In the genomic region with DNA sequence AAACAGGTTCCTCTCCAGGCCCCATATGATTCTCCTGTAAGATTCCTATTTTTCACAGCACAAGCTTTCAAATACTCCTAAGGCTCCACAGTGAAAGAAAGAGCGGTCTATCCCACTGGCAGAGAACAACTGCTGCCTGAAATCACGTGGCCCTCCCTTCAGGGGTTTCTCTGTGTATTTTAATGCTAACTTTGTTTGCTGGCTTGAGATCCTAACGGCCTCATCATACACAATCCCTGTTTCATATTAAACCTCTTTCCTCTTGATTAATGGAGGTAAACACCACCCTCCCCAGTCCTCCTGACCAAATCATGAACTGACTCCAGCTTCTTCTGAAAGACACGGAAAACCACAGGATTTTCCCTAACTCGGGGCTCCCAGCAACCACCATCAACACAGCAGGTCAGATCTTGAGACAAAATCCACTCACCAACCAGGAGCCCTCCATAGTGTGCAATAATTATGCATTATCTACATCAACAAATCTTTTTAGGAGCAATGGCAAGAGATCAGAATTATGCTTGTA, we compare ENCODE assay signal across 1 cellular context.
TF ChIP-seq lines count a peak whose summit lies in the region.

No MANE protein-coding gene starts in this region.

TF ChIP-seq in GM23338, 12 proteins besides CTCF, POLR2A, EP300 and RAD21 (continued from another document):
- TF ChIP-seq, protein P1, sequence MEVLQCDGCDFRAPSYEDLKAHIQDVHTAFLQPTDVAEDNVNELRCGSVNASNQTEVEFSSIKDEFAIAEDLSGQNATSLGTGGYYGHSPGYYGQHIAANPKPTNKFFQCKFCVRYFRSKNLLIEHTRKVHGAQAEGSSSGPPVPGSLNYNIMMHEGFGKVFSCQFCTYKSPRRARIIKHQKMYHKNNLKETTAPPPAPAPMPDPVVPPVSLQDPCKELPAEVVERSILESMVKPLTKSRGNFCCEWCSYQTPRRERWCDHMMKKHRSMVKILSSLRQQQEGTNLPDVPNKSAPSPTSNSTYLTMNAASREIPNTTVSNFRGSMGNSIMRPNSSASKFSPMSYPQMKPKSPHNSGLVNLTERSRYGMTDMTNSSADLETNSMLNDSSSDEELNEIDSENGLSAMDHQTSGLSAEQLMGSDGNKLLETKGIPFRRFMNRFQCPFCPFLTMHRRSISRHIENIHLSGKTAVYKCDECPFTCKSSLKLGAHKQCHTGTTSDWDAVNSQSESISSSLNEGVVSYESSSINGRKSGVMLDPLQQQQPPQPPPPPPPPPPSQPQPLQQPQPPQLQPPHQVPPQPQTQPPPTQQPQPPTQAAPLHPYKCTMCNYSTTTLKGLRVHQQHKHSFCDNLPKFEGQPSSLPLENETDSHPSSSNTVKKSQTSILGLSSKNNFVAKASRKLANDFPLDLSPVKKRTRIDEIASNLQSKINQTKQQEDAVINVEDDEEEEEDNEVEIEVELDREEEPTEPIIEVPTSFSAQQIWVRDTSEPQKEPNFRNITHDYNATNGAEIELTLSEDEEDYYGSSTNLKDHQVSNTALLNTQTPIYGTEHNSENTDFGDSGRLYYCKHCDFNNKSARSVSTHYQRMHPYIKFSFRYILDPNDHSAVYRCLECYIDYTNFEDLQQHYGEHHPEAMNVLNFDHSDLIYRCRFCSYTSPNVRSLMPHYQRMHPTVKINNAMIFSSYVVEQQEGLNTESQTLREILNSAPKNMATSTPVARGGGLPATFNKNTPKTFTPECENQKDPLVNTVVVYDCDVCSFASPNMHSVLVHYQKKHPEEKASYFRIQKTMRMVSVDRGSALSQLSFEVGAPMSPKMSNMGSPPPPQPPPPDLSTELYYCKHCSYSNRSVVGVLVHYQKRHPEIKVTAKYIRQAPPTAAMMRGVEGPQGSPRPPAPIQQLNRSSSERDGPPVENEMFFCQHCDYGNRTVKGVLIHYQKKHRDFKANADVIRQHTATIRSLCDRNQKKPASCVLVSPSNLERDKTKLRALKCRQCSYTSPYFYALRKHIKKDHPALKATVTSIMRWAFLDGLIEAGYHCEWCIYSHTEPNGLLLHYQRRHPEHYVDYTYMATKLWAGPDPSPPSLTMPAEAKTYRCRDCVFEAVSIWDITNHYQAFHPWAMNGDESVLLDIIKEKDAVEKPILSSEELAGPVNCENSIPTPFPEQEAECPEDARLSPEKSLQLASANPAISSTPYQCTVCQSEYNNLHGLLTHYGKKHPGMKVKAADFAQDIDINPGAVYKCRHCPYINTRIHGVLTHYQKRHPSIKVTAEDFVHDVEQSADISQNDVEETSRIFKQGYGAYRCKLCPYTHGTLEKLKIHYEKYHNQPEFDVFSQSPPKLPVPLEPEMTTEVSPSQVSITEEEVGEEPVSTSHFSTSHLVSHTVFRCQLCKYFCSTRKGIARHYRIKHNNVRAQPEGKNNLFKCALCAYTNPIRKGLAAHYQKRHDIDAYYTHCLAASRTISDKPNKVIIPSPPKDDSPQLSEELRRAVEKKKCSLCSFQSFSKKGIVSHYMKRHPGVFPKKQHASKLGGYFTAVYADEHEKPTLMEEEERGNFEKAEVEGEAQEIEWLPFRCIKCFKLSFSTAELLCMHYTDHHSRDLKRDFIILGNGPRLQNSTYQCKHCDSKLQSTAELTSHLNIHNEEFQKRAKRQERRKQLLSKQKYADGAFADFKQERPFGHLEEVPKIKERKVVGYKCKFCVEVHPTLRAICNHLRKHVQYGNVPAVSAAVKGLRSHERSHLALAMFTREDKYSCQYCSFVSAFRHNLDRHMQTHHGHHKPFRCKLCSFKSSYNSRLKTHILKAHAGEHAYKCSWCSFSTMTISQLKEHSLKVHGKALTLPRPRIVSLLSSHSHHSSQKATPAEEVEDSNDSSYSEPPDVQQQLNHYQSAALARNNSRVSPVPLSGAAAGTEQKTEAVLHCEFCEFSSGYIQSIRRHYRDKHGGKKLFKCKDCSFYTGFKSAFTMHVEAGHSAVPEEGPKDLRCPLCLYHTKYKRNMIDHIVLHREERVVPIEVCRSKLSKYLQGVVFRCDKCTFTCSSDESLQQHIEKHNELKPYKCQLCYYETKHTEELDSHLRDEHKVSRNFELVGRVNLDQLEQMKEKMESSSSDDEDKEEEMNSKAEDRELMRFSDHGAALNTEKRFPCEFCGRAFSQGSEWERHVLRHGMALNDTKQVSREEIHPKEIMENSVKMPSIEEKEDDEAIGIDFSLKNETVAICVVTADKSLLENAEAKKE (CRISPR knock-in tag; IDR thresholded peaks at IDR 0.05): no peak
- TF ChIP-seq JUNB (IDR thresholded peaks at IDR 0.05; ENCODE audit: unreplicated experiment) (no peak), ZNF331 (CRISPR knock-in tag; IDR thresholded peaks at IDR 0.05; ENCODE audit: low read depth) (no peak), CREB1 (CRISPR knock-in tag; IDR thresholded peaks at IDR 0.05; ENCODE audit: low read depth) (no peak)
